Comparison of ENCODE assay signal across 19 cellular contexts in genomic region chr9:120574473-120574872, GRCh38.
"Had no signal": no experiment of that assay in that cellular context is flagged by ENCODE, and none has a peak within 500 bp of the region (broad histone marks: within the 10 kb centered on the region; RNA-seq: fewer than 3 reads in every experiment).

No MANE protein-coding gene starts in this region.

- H3K4me2 ChIP-seq: neural progenitor cell had no signal

- H3K27ac ChIP-seq: epithelial cell of prostate, gastroesophageal sphincter, neural progenitor cell, upper lobe of left lung had no signal

- ATAC-seq: gastroesophageal sphincter; naive thymus-derived CD4-positive, alpha-beta T cell; sciatic nerve; stimulated activated naive B cell treated with anti-CD40 and anti-IgM and Interleukin-4, amounts not matched to agents 10 μg/mL and 1 μg/mL and 100 μg/mL, for 72 hours had no signal

- H3K9ac ChIP-seq: neural progenitor cell had no signal

- FAIRE-seq: small intestine, TTC549 had no signal

- H2AFZ ChIP-seq: neural progenitor cell had no signal

- H3K4me3 ChIP-seq: gastroesophageal sphincter, neural progenitor cell, upper lobe of left lung had no signal

- H3K9me3 ChIP-seq: gastroesophageal sphincter, upper lobe of left lung had no signal

- H3K27me3 ChIP-seq: gastroesophageal sphincter, neural progenitor cell, upper lobe of left lung had no signal

- DNase-seq: activated CD4-positive, alpha-beta T cell treated with anti-CD3 and anti-CD28 coated beads, Interleukin-2, amount 50 U/mL, for 48 hours; activated effector memory CD4-positive, alpha-beta T cell treated with Interleukin-2 at 50 U/mL for 16 hours; activated naive CD4-positive, alpha-beta T cell treated with anti-CD3 and anti-CD28 coated beads for 36 hours; activated naive CD8-positive, alpha-beta T cell treated with anti-CD3 and anti-CD28 coated beads, Interleukin-2, amount 10 ng/mL, durations not matched to agents 7 days and 5 days; activated T-cell treated with anti-CD3 and anti-CD28 coated beads, Interleukin-2, amount 50 U/mL, for 72 hours; amygdala; cortex of kidney; head of caudate nucleus; islet precursor cell; naive thymus-derived CD4-positive, alpha-beta T cell; posterior cingulate gyrus; small intestine; stimulated activated naive B cell treated with anti-CD40 and anti-IgM and Interleukin-4, amounts not matched to agents 10 μg/mL and 1 μg/mL and 100 μg/mL, for 72 hours; upper lobe of left lung had no signal

- H3K36me3 ChIP-seq: neural progenitor cell had no signal
